In the genomic region with DNA sequence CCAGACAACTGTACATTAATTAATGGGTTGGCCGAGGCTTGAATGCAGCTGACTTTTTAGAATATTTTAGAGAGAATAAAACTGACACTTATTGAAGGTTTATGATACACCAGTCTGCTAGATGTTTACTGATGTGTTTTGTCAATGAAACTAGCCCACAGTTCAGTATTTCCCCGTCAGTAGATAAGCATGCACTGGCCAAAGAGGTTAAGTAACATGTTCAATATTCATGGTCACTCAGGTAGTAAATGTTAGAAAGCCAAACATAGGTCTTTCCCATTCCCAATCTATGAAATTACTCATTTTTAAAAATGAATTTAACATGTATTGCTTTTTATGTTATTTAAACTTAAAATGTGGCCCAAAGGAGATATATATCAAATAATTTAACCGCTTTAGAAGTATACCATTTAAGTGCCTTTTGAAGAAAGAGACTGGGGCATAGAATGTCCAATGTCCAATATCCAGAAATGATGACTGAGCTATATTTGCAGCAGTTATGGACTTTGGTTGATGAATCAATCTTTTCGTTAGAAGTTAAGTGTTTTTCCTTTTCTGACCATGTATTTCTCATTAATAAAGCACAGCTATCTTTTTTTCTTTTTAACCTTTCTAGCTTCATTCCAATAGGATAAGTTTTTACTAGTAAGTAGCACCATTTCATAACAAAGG, we compare ENCODE assay signal across 28 cellular contexts.
"Had no signal": no experiment of that assay in that cellular context is flagged by ENCODE, and none has a peak within 500 bp of the region (broad histone marks: within the 10 kb centered on the region; RNA-seq: fewer than 3 reads in every experiment).

No MANE protein-coding gene starts in this region.

- H3K27me3 ChIP-seq: ascending aorta, body of pancreas, Peyer's patch had no signal

- FAIRE-seq: bronchial epithelial cell had no signal

- H3K4me3 Mint-ChIP-seq: activated B cell treated with CpG ODN at 0.5 μM for 24 hours; activated CD4-positive, alpha-beta T cell treated with anti-CD3 and anti-CD28 coated beads, Interleukin-2, amount 10 ng/mL, durations not matched to agents 24 days and 14 days; activated CD8-positive, alpha-beta memory T cell treated with anti-CD3 and anti-CD28 coated beads, Interleukin-2, amount 10 ng/mL, durations not matched to agents 7 days and 5 days; activated naive CD8-positive, alpha-beta T cell treated with anti-CD3 and anti-CD28 coated beads, Interleukin-2, amount 50 U/mL, for 24 hours; activated T-cell treated with anti-CD3 and anti-CD28 coated beads, Interleukin-2, amount 50 U/mL, for 4 hours had no signal

- H3K9me3 Mint-ChIP-seq: activated CD4-positive, alpha-beta T cell treated with anti-CD3 and anti-CD28 coated beads, Interleukin-2, amount 10 ng/mL, durations not matched to agents 24 days and 14 days; activated naive CD4-positive, alpha-beta T cell treated with anti-CD3 and anti-CD28 coated beads, Interleukin-2, amount 50 U/mL, for 72 hours; activated naive CD8-positive, alpha-beta T cell treated with anti-CD3 and anti-CD28 coated beads, Interleukin-2, amount 50 U/mL, for 24 hours; activated T-cell treated with anti-CD3 and anti-CD28 coated beads, Interleukin-2, amount 50 U/mL, for 4 hours had no signal

- H3K27me3 Mint-ChIP-seq: activated B cell treated with CpG ODN at 0.5 μM for 24 hours; activated CD4-positive, alpha-beta T cell treated with anti-CD3 and anti-CD28 coated beads, Interleukin-2, amount 10 ng/mL, durations not matched to agents 24 days and 14 days; activated CD8-positive, alpha-beta memory T cell treated with anti-CD3 and anti-CD28 coated beads, Interleukin-2, amount 10 ng/mL, durations not matched to agents 7 days and 5 days; activated naive CD8-positive, alpha-beta T cell treated with anti-CD3 and anti-CD28 coated beads, Interleukin-2, amount 50 U/mL, for 24 hours had no signal

- H3K27ac Mint-ChIP-seq: activated B cell treated with CpG ODN at 0.5 μM for 24 hours; activated CD4-positive, alpha-beta T cell treated with anti-CD3 and anti-CD28 coated beads, Interleukin-2, amount 10 ng/mL, durations not matched to agents 24 days and 14 days; activated CD8-positive, alpha-beta memory T cell treated with anti-CD3 and anti-CD28 coated beads, Interleukin-2, amount 10 ng/mL, durations not matched to agents 7 days and 5 days; activated naive CD4-positive, alpha-beta T cell treated with anti-CD3 and anti-CD28 coated beads, Interleukin-2, amount 50 U/mL, for 72 hours; activated naive CD8-positive, alpha-beta T cell treated with anti-CD3 and anti-CD28 coated beads, Interleukin-2, amount 50 U/mL, for 24 hours had no signal

- H3K4me3 ChIP-seq: ascending aorta, body of pancreas, Peyer's patch had no signal

- H3K27ac ChIP-seq: ascending aorta, body of pancreas, Peyer's patch, RWPE1 had no signal

- H3K4me1 Mint-ChIP-seq: activated B cell treated with CpG ODN at 0.5 μM for 24 hours; activated CD8-positive, alpha-beta memory T cell treated with anti-CD3 and anti-CD28 coated beads, Interleukin-2, amount 10 ng/mL, durations not matched to agents 7 days and 5 days; activated naive CD8-positive, alpha-beta T cell treated with anti-CD3 and anti-CD28 coated beads, Interleukin-2, amount 50 U/mL, for 24 hours had no signal

- DNase-seq: activated B cell treated with CpG ODN at 0.5 μM for 24 hours; activated CD4-positive, alpha-beta T cell treated with anti-CD3 and anti-CD28 coated beads for 1 hour; activated CD4-positive, alpha-beta T cell treated with anti-CD3 and anti-CD28 coated beads, Interleukin-2, amount 10 ng/mL, durations not matched to agents 24 days and 14 days; activated CD4-positive, alpha-beta T cell treated with anti-CD3 and anti-CD28 coated beads, Interleukin-2, amount 50 U/mL, for 48 hours; activated CD8-positive, alpha-beta memory T cell treated with anti-CD3 and anti-CD28 coated beads, Interleukin-2, amount 10 ng/mL, durations not matched to agents 7 days and 5 days; activated effector memory CD4-positive, alpha-beta T cell treated with anti-CD3 and anti-CD28 coated beads, Interleukin-2, amount 50 U/mL, for 16 hours; activated naive CD4-positive, alpha-beta T cell treated with Interleukin-2 at 50 U/mL for 16 hours; activated naive CD8-positive, alpha-beta T cell treated with anti-CD3 and anti-CD28 coated beads, Interleukin-2, amount 50 U/mL, for 24 hours; activated T-cell treated with anti-CD3 and anti-CD28 coated beads, Interleukin-2, amount 50 U/mL, for 4 hours; amniotic stem cell; body of pancreas; central memory CD4-positive, alpha-beta T cell; MM.1S; NCI-H1105; NCI-H1436; NCI-H1694 treated with DMSO at 0.1 percent for 48 hours; NCI-H2029 treated with DMSO at 0.1 percent for 48 hours; NCI-H345; NCI-H510A; NCI-H69; Peyer's patch; SHP77 treated with DMSO at 0.1 percent for 48 hours; T-helper 2 cell; T1000 had no signal

- H3K36me3 ChIP-seq: ascending aorta, Peyer's patch had no signal

- ATAC-seq: activated CD8-positive, alpha-beta memory T cell treated with anti-CD3 and anti-CD28 coated beads, Interleukin-2, amount 10 ng/mL, durations not matched to agents 7 days and 5 days; activated naive CD4-positive, alpha-beta T cell treated with anti-CD3 and anti-CD28 coated beads, Interleukin-2, amount 50 U/mL, for 72 hours; activated naive CD8-positive, alpha-beta T cell treated with anti-CD3 and anti-CD28 coated beads, Interleukin-2, amount 50 U/mL, for 24 hours; activated T-cell treated with anti-CD3 and anti-CD28 coated beads, Interleukin-2, amount 50 U/mL, for 4 hours; body of pancreas had no signal

- H3K4me1 ChIP-seq: ascending aorta, body of pancreas, Peyer's patch had no signal

- H3K9me3 ChIP-seq: ascending aorta, body of pancreas, Peyer's patch had no signal
